In genomic region chr17:57938061-57938502, GRCh38 we compare ENCODE assay signal across 11 cellular contexts. TPM values are rescaled to one million over a fixed set of nuclear protein-coding genes. Genes with fewer than 3 reads are reported as not detected.
A peak's percentile ranks its signal among the peaks of the same experiment; 100 is the strongest.
DNase-seq lines count a peak whose midpoint lies in the region; ATAC-seq, FAIRE-seq and TF ChIP-seq lines count a peak whose summit lies in the region.
"Had no signal": no experiment of that assay in that cellular context is flagged by ENCODE, and none has a peak within 500 bp of the region (broad histone marks: within the 10 kb centered on the region; RNA-seq: fewer than 3 reads in every experiment).

No MANE protein-coding gene starts in this region.

- H3K79me1 ChIP-seq in H9 (ENCODE audit: insufficient read depth, low read depth, low read length, poor library complexity, severe bottlenecking) = no peaks in the 10 kb centered on the region

- no peak overlapping the region for H3K18ac ChIP-seq in H9 (ENCODE audit: insufficient read length, low read depth, low read length)

- 51% methylated on average over 7 of the region's 7 CpGs for WGBS in A549 (ENCODE audit: missing lambda C conversion rate)
- WGBS in H9 (ENCODE audit: extremely low coverage, insufficient read length, low lambda C conversion rate) = no CpG with 5 or more reads among the region's 7 CpGs

- no peaks in the 10 kb centered on the region for H4K20me1 ChIP-seq in H9 (ENCODE audit: control insufficient read depth, insufficient read depth, insufficient read length)

- H3K4me1 ChIP-seq in A549 (peaks cover 97% of the 10 kb centered on the region), H9 (ENCODE audit: insufficient read depth, low read length) (peaks cover 2% of the 10 kb centered on the region; the same call in 1 of the 2 replicates)

- H3K4me3 ChIP-seq in A549 (no peak overlapping the region), LNCaP clone FGC (ENCODE audit: low read depth, low read length) (no peak overlapping the region), dorsolateral prefrontal cortex (no peak overlapping the region)

- POLR2A ChIA-PET in A549 (lab: Yijun Ruan, JAX) = interaction anchor here (0.9 to 1.2 kb wide), 2 partner anchors 9 to 11 kb away, joined by 4 to 5 read pairs; no protein-coding TSS in a partner anchor
- POLR2A ChIA-PET in GM10248 (lab: Yijun Ruan, JAX) = no interaction called here

- peak overlapping the region; percentile 0 to 87; a peak in 5 of 6 replicates for H3K27ac ChIP-seq in A549
- H3K27ac ChIP-seq in dorsolateral prefrontal cortex = peak overlapping the region; percentile 62 to 100 (median 99)
- no peak overlapping the region for H3K27ac ChIP-seq in H9 (ENCODE audit: insufficient read length, low read depth, low read length)

- H2BK12ac ChIP-seq in H9 (ENCODE audit: insufficient read length, low read depth, low read length) = no peak overlapping the region

- H4K8ac ChIP-seq in H9 (replicated peaks; ENCODE audit: insufficient read length, low read depth, low read length) = no peak overlapping the region

- no peak for TF ChIP-seq POLR2A in A549 (IDR thresholded peaks at IDR 0.05; ENCODE audit: low read length)

- H3K27me3 ChIP-seq in dorsolateral prefrontal cortex (no peaks in the 10 kb centered on the region), H9 (ENCODE audit: insufficient read depth, low read length) (no peaks in the 10 kb centered on the region)

- no peak overlapping the region for H3K56ac ChIP-seq in H9 (ENCODE audit: insufficient read length, low read depth, low read length)

- no peak overlapping the region for H2AFZ ChIP-seq in H9 (ENCODE audit: low read length)

- no peak for DNase-seq in A549 (ENCODE audit: low read depth in 1 of 2, low spot score in 1 of 2)
- DNase-seq in LNCaP clone FGC (ENCODE audit: low read depth) = peak; percentile 75
- DNase-seq in dorsolateral prefrontal cortex = no peak
- DNase-seq in GM10248 (ENCODE audit: extremely low spot score) = no peak
- no peak for DNase-seq in H9
- DNase-seq: activated CD4-positive, alpha-beta memory T cell treated with anti-CD3 and anti-CD28 coated beads for 36 hours; activated gamma-delta T cell treated with Interleukin-2 at 50 U/mL for 16 hours; cerebellar nuclear complex had no signal

- H3K4ac ChIP-seq in H9 (ENCODE audit: low read depth, low read length) = no peak overlapping the region

- H3K9me3 ChIP-seq in A549 = no peaks in the 10 kb centered on the region
- H3K9me3 ChIP-seq in H9 (ENCODE audit: control insufficient read depth, low read depth, low read length) = no peaks in the 10 kb centered on the region

- H3K4me1 Mint-ChIP-seq in nephron (peaks cover 68% of the 10 kb centered on the region), H9 (peaks cover 29 to 38% of the 10 kb centered on the region in 2 experiments)

- no peak overlapping the region for H2BK120ac ChIP-seq in H9 (ENCODE audit: low read depth, low read length, poor library complexity, severe bottlenecking)

- no peak overlapping the region for H4K5ac ChIP-seq in H9 (ENCODE audit: insufficient read length, low read depth, low read length)

- TF ChIP-seq CTCF in A549 (IDR thresholded peaks at IDR 0.05) = no peak
- no peak for TF ChIP-seq CTCF in LNCaP clone FGC (IDR thresholded peaks at IDR 0.05; ENCODE audit: control insufficient read depth, extremely low read depth, insufficient read depth)
- no peak for TF ChIP-seq CTCF in dorsolateral prefrontal cortex (IDR thresholded peaks at IDR 0.05 in 54 of 56, conservative IDR thresholded peaks at IDR 0.05 in 2 of 56; ENCODE audit: low read depth in 1 of 56, partially characterized antibody in 56 of 56)
- no peak for TF ChIP-seq CTCF in nephron (IDR thresholded peaks at IDR 0.05; ENCODE audit: unreplicated experiment in 3 of 3)
- no peak for TF ChIP-seq CTCF in GM10248 (IDR thresholded peaks at IDR 0.05; ENCODE audit: control extremely low read depth, extremely low read depth, low read depth, missing control alignments)
- TF ChIP-seq CTCF in H9 (conservative IDR thresholded peaks at IDR 0.05) = no peak

- no peak overlapping the region for H3K9ac ChIP-seq in H9 (ENCODE audit: extremely low read depth, insufficient read length, low read length)

- no peak overlapping the region for H3K23ac ChIP-seq in H9 (ENCODE audit: insufficient read length, low read depth, low read length)

- H2BK5ac ChIP-seq in H9 (ENCODE audit: insufficient read length, low read length) = no peak overlapping the region

- H4K91ac ChIP-seq in H9 (ENCODE audit: insufficient read length, low read depth, low read length) = no peak overlapping the region

- H3K79me2 ChIP-seq in H9 (ENCODE audit: insufficient read depth, low read length) = no peaks in the 10 kb centered on the region

- no peak for TF ChIP-seq RAD21 in A549 (conservative IDR thresholded peaks at IDR 0.05 in 1 of 2, IDR thresholded peaks at IDR 0.05 in 1 of 2)

- no peak for FAIRE-seq in A549 (lab: Jason Lieb, UNC)

- no peaks in the 10 kb centered on the region for H3K27me3 Mint-ChIP-seq in nephron (ENCODE audit: low read depth)
- H3K27me3 Mint-ChIP-seq in H9 (ENCODE audit: low read depth) = peaks cover 2% of the 10 kb centered on the region

- peak overlapping the region; percentile 65 to 93 (median 87) for H3K27ac Mint-ChIP-seq in nephron
- no peak overlapping the region; a peak in 1 of 7 replicates for H3K27ac Mint-ChIP-seq in H9
- H3K27ac Mint-ChIP-seq: activated CD4-positive, alpha-beta memory T cell treated with anti-CD3 and anti-CD28 coated beads for 36 hours had no signal

- H2BK15ac ChIP-seq in H9 (ENCODE audit: low read depth, low read length) = no peak overlapping the region

- H3K4me3 Mint-ChIP-seq in nephron (peak overlapping the region in 1 of 3 experiments; percentile 5), H9 (no peak overlapping the region; a peak in 1 of 5 replicates)
- H3K4me3 Mint-ChIP-seq: activated CD4-positive, alpha-beta memory T cell treated with anti-CD3 and anti-CD28 coated beads for 36 hours had no signal

- H2AK5ac ChIP-seq in H9 (ENCODE audit: insufficient read length, low read length) = no peak overlapping the region

- TF ChIP-seq EP300 in A549 (IDR thresholded peaks at IDR 0.05) = no peak

- intact Hi-C loops in dorsolateral prefrontal cortex (cut with DNase I) = loop anchor here in 1 of 2 donors (5.0 kb wide), 1 partner anchor 49 kb away; the partner anchor contains the start of gene VEZF1

- peak overlapping the region; percentile 15; the same call in 2 of the 3 replicates for H3K4me2 ChIP-seq in A549
- no peak overlapping the region for H3K4me2 ChIP-seq in H9 (ENCODE audit: insufficient read depth, insufficient read length, low read length)

- H3K14ac ChIP-seq in H9 (ENCODE audit: insufficient read depth, low read length) = no peak overlapping the region

- H3K9me3 Mint-ChIP-seq in nephron (no peaks in the 10 kb centered on the region), H9 (no peaks in the 10 kb centered on the region)
- H3K9me3 Mint-ChIP-seq: activated CD4-positive, alpha-beta memory T cell treated with anti-CD3 and anti-CD28 coated beads for 36 hours had no signal

- CTCF ChIA-PET in A549 (lab: Yijun Ruan, JAX) = interaction anchor here (0.5 to 20.4 kb wide), 12 partner anchors 10 to 63 kb away, joined by 3 to 222 read pairs (median 4); partner anchors contain the start of gene CUEDC1
- CTCF ChIA-PET in GM10248 (lab: Yijun Ruan, JAX) = interaction anchor here (1.4 to 3.9 kb wide), 5 partner anchors 10 to 61 kb away, joined by 3 to 18 read pairs (median 5); partner anchors contain the start of gene CUEDC1

- H3K23me2 ChIP-seq in H9 (ENCODE audit: insufficient read length, low read depth, low read length, poor library complexity, severe bottlenecking) = no peaks in the 10 kb centered on the region

- ATAC-seq in A549 = no peak
- no peak for ATAC-seq in HG03342 (IDR thresholded peaks at IDR 0.05; ENCODE audit: unreplicated experiment)
- ATAC-seq in GM19351 (IDR thresholded peaks at IDR 0.05; ENCODE audit: unreplicated experiment) = no peak

- no peak overlapping the region for H3T11ph ChIP-seq in H9 (ENCODE audit: low read length)

- H2BK20ac ChIP-seq in H9 (ENCODE audit: low read depth, low read length, poor library complexity, severe bottlenecking) = no peak overlapping the region

- H3K36me3 Mint-ChIP-seq in nephron (ENCODE audit: low read depth) (no peaks in the 10 kb centered on the region), H9 (ENCODE audit: insufficient read depth in 1 of 3, low read depth in 3 of 3) (no peaks in the 10 kb centered on the region; a peak in 1 of 7 replicates)
- H3K36me3 Mint-ChIP-seq: activated CD4-positive, alpha-beta memory T cell treated with anti-CD3 and anti-CD28 coated beads for 36 hours had no signal

TF ChIP-seq in A549, 52 proteins besides CTCF, POLR2A, EP300 and RAD21:
- no peak for TF ChIP-seq PHF8 (IDR thresholded peaks at IDR 0.05; ENCODE audit: borderline replicate concordance, low read depth)
- no peak for TF ChIP-seq HOXB5 (CRISPR knock-in tag; IDR thresholded peaks at IDR 0.05)
- no peak for TF ChIP-seq ZSCAN20 (CRISPR knock-in tag; IDR thresholded peaks at IDR 0.05)
- TF ChIP-seq CHD4 (IDR thresholded peaks at IDR 0.05; ENCODE audit: borderline replicate concordance) = no peak
- no peak for TF ChIP-seq MAX (IDR thresholded peaks at IDR 0.05)
- TF ChIP-seq, protein P1, sequence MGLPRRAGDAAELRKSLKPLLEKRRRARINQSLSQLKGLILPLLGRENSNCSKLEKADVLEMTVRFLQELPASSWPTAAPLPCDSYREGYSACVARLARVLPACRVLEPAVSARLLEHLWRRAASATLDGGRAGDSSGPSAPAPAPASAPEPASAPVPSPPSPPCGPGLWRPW (IDR thresholded peaks at IDR 0.05) = no peak

RNA-seq across cellular contexts. Expression of gene CUEDC1, which starts 17.1 kb away (rescaled TPM):
- polyA plus RNA-seq in A549 (2011; rRNA removed) (44.3 and 54.8 TPM in 2 replicates), A549 (2017; fragmentation: RNase III; extraction: RNeasy Plus Mini Kit Qiagen cat#74134 plus additional on column Dnase treatment) (70.7 to 103 TPM (median 90.6 TPM) in 3 replicates)
- 47.9 and 48.0 TPM in 2 replicates for polyA plus RNA-seq in A549 (2012; cell fraction: cytosol; rRNA removed)
- 222 and 260 TPM in 2 replicates for polyA plus RNA-seq in A549 (2012; cell fraction: nucleus; rRNA removed)
- polyA minus RNA-seq in A549 (2011; rRNA and poly(A)+ RNA removed) = 20.1 and 41.6 TPM in 2 replicates
- total RNA-seq in dorsolateral prefrontal cortex (100 to 1,000 TPM in 1 of 120 experiments, 10 to 100 TPM in 119; 17.3 to 105 (median 33.6) TPM), H9 (2021) (6.5 and 7.3 TPM in 2 replicates)

RNA-seq across cellular contexts. Expression of gene VEZF1, which starts 50.0 kb away (rescaled TPM):
- polyA plus RNA-seq in A549 (2011; rRNA removed) (57.7 and 63.8 TPM in 2 replicates), A549 (2017; fragmentation: RNase III; extraction: RNeasy Plus Mini Kit Qiagen cat#74134 plus additional on column Dnase treatment) (48.1 to 55.5 TPM (median 50.3 TPM) in 3 replicates)
- 19.9 and 25.2 TPM in 2 replicates for polyA plus RNA-seq in A549 (2012; cell fraction: cytosol; rRNA removed)
- 12.5 and 13.7 TPM in 2 replicates for polyA plus RNA-seq in A549 (2012; cell fraction: nucleus; rRNA removed)
- polyA minus RNA-seq in A549 (2011; rRNA and poly(A)+ RNA removed) = 83.1 and 90.7 TPM in 2 replicates
- total RNA-seq in dorsolateral prefrontal cortex (100 to 1,000 TPM in 1 of 120 experiments, 10 to 100 TPM in 119; 29.6 to 117 (median 50.6) TPM), H9 (2021) (57.7 and 58.1 TPM in 2 replicates)

Comparison
In these comparisons a context has a peak if more than half of its experiments do, and no peak if none do; other contexts are left out.
1. H3K27ac Mint-ChIP-seq: peak in nephron (3 of 3); none in H9 (0 of 3).